17 cellular contexts compared by ENCODE assay signal in genomic region chr3:33699275-33699674, GRCh38. TPM values are rescaled to one million over a fixed set of nuclear protein-coding genes. Genes with fewer than 3 reads are reported as not detected.
DNase-seq lines count a peak whose midpoint lies in the region; ATAC-seq, FAIRE-seq and TF ChIP-seq lines count a peak whose summit lies in the region.
"Had no signal": no experiment of that assay in that cellular context is flagged by ENCODE, and none has a peak within 500 bp of the region (broad histone marks: within the 10 kb centered on the region; RNA-seq: fewer than 3 reads in every experiment).

No MANE protein-coding gene starts in this region.

- intact Hi-C loops in OCI-LY7 (cut with micrococcal nuclease; ENCODE audit: unreplicated experiment): no loop called here
- intact Hi-C loops in GM12878 (cut with micrococcal nuclease; ENCODE audit: unreplicated experiment): loop anchor here (2.0 kb wide), 1 partner anchor 16 kb away; no protein-coding TSS in a partner anchor

- H2AFZ ChIP-seq in OCI-LY7 (ENCODE audit: low read length) (no peak overlapping the region), GM12878 (ENCODE audit: control insufficient read depth, low read depth, low read length) (no peak overlapping the region)

- RAD21 ChIA-PET in GM12878 (lab: Charles Lee; ENCODE audit: unreplicated experiment): no interaction called here

- H3K27ac ChIP-seq in OCI-LY7 (ENCODE audit: low read depth, low read length, poor library complexity, severe bottlenecking) (no peak overlapping the region), GM12878 (ENCODE audit: control insufficient read depth, insufficient read depth) (no peak overlapping the region)

- BruUV-seq in OCI-LY7 (replicated peaks; lab: Mats Ljungman, UMichigan) (no TSS peak), GM12878 (replicated peaks; lab: Mats Ljungman, UMichigan) (no TSS peak)

- H3K36me3 ChIP-seq in OCI-LY7 (ENCODE audit: insufficient read depth, low read length): peaks cover 69% of the 10 kb centered on the region
- no peaks in the 10 kb centered on the region for H3K36me3 ChIP-seq in GM12878 (ENCODE audit: control insufficient read depth in 2 of 2, insufficient read depth in 2 of 2, low read length in 1 of 2)
- H3K36me3 ChIP-seq: BE2C, HAP-1 had no signal

- 52% methylated on average over 1 of the region's 1 CpG for WGBS in GM12878 (ENCODE audit: insufficient coverage, insufficient replicate concordance, low lambda C conversion rate, missing lambda C conversion rate)

- SMC1A ChIA-PET in GM12878 (lab: Charles Lee; ENCODE audit: uncharacterized antibody, unreplicated experiment): no interaction called here

- POLR2A ChIA-PET in OCI-LY7 (lab: Charles Lee) (no interaction called here), GM12878 (lab: Charles Lee) (no interaction called here)

- no peak for TF ChIP-seq EP300 in GM12878 (IDR thresholded peaks at IDR 0.05; ENCODE audit: borderline replicate concordance in 1 of 2, control insufficient read depth in 1 of 2, low read depth in 2 of 2, low read length in 2 of 2)

- H3K9me2 ChIP-seq in OCI-LY7 (ENCODE audit: insufficient read depth, low read length): no peaks in the 10 kb centered on the region

- in situ Hi-C loops in GM12878 (cut with MboI): no loop called here

- TF ChIP-seq RAD21 in GM12878 (IDR thresholded peaks at IDR 0.05; ENCODE audit: insufficient read depth, low read depth, low read length): no peak

- TF ChIP-seq CTCF in D721Med (IDR thresholded peaks at IDR 0.05; ENCODE audit: insufficient read depth, missing control alignments) (no peak), OCI-LY7 (conservative IDR thresholded peaks at IDR 0.05; ENCODE audit: low read length) (no peak), GM12878 (IDR thresholded peaks at IDR 0.05 in 2 of 3, conservative IDR thresholded peaks at IDR 0.05 in 1 of 3; ENCODE audit: control insufficient read depth in 2 of 3, extremely low read depth in 1 of 3, insufficient read depth in 1 of 3, low read depth in 3 of 3, low read length in 3 of 3) (no peak)

- peaks cover 77% of the 10 kb centered on the region for H3K79me2 ChIP-seq in OCI-LY7 (ENCODE audit: insufficient read depth, low read depth, low read length)
- H3K79me2 ChIP-seq in GM12878 (ENCODE audit: control insufficient read depth, insufficient read depth, low read length): peaks cover 6% of the 10 kb centered on the region

- H3K4me2 ChIP-seq in OCI-LY7 (ENCODE audit: low read length): no peak overlapping the region
- H3K4me2 ChIP-seq in GM12878 (ENCODE audit: control insufficient read depth, insufficient read depth): no peak overlapping the region

- H3K9ac ChIP-seq in GM12878 (ENCODE audit: control insufficient read depth, insufficient read depth, low read length): no peak overlapping the region

- no peaks in the 10 kb centered on the region for H3K4me1 ChIP-seq in OCI-LY7 (ENCODE audit: insufficient read depth, low read length, poor library complexity, severe bottlenecking)
- H3K4me1 ChIP-seq in GM12878 (ENCODE audit: control insufficient read depth, insufficient read depth, low read length): no peaks in the 10 kb centered on the region
- H3K4me1 ChIP-seq: BE2C, HAP-1 had no signal

- no peak for ATAC-seq in GM12878
- no peak for ATAC-seq in GM19035 (IDR thresholded peaks at IDR 0.05; ENCODE audit: unreplicated experiment)

- no peak for DNase-seq in D721Med (ENCODE audit: insufficient read length, low spot score)
- DNase-seq in OCI-LY7 (ENCODE audit: low spot score): peak; percentile 10
- DNase-seq in GM12878 (ENCODE audit: low read depth, low spot score): no peak
- no peak for DNase-seq in HPDE6-E6E7 (ENCODE audit: extremely low spot score)
- no peak for DNase-seq in midbrain (lab: John Stamatoyannopoulos, UW)
- DNase-seq: ACHN; BE2C; C1 segment of cervical spinal cord; CD4-positive, CD25-positive, alpha-beta regulatory T cell; CD8-positive, alpha-beta memory T cell; COR-L47; GF-D8; HFFc6 had no signal

- CTCF ChIA-PET in OCI-LY7 (lab: Charles Lee; ENCODE audit: unreplicated experiment) (no interaction called here), GM12878 (lab: Yijun Ruan, JAX) (no interaction called here)

- H4K20me1 ChIP-seq in OCI-LY7 (ENCODE audit: insufficient read depth, low read length): no peaks in the 10 kb centered on the region
- H4K20me1 ChIP-seq in GM12878 (ENCODE audit: control insufficient read depth, insufficient read depth): no peaks in the 10 kb centered on the region

- peaks cover 49% of the 10 kb centered on the region for H3K9me3 ChIP-seq in OCI-LY7 (ENCODE audit: low read length)
- H3K9me3 ChIP-seq in GM12878 (replicated peaks; ENCODE audit: control insufficient read depth, insufficient read depth, low read length): peaks cover 21% of the 10 kb centered on the region
- H3K9me3 ChIP-seq: BE2C had no signal

- H3K27me3 ChIP-seq in GM12878 (replicated peaks in 1 of 2; ENCODE audit: control insufficient read depth in 2 of 2, insufficient read depth in 2 of 2, low read length in 1 of 2): no peaks in the 10 kb centered on the region
- H3K27me3 ChIP-seq: BE2C had no signal

- FAIRE-seq in D721Med (lab: Jason Lieb, UNC) (peak; percentile 67), G401.6 (lab: Jason Lieb, UNC) (peak; percentile 69), GM12878 (lab: Jason Lieb, UNC) (no peak)
- FAIRE-seq: GM19239 had no signal

- H3K4me3 ChIP-seq in OCI-LY7 (ENCODE audit: low read depth, low read length, poor library complexity, severe bottlenecking): no peak overlapping the region
- no peak overlapping the region for H3K4me3 ChIP-seq in GM12878
- H3K4me3 ChIP-seq: HAP-1 had no signal

- TF ChIP-seq POLR2A in GM12878 (IDR thresholded peaks at IDR 0.05; ENCODE audit: low read depth, low read length): no peak

TF ChIP-seq in GM12878, 131 proteins besides CTCF, POLR2A, EP300 and RAD21:
- TF ChIP-seq CBX5 (IDR thresholded peaks at IDR 0.05; ENCODE audit: low read depth) (peak; percentile 96), NBN (IDR thresholded peaks at IDR 0.05) (no peak), SKIL (IDR thresholded peaks at IDR 0.05; ENCODE audit: low read depth, poor library complexity, severe bottlenecking) (no peak)

RNA-seq across cellular contexts. Expression of gene CLASP2, which starts 18.8 kb away (rescaled TPM):
- 99.1 and 108 TPM in 2 replicates for total RNA-seq in OCI-LY7 (2014; rRNA removed; shearing (Covaris generic))
- total RNA-seq in OCI-LY7 (2022) (95.5 and 97.3 TPM in 2 replicates), GM12878 (2014; rRNA removed) (31.8 and 35.0 TPM in 2 replicates), GM12878 (2014; rRNA removed; fragmentation: Illumina TruSeq; extraction: Trizol) (27.7 and 28.4 TPM in 2 replicates), GM12878 (2021) (31.7 and 37.6 TPM in 2 replicates)
- 192 and 229 TPM in 2 replicates for total RNA-seq in GM12878 (2013; cell fraction: nucleolus; rRNA removed)
- 8.2 TPM for polyA plus RNA-seq in GM12878 (2011; ENCODE audit: low read depth)
- polyA plus RNA-seq in GM12878 (2011; rRNA removed) (38.3 and 41.6 TPM in 2 replicates), GM12878 (2014; fragmentation: Illumina TruSeq; extraction: Trizol) (25.9 and 26.6 TPM in 2 replicates), GM12878 (2014; fragmentation: Nextera tagmentation; extraction: Ambion mirVana) (1 to 10 TPM; 4.0 to 5.3 TPM), GM12878 (2014; rRNA removed) (16.0 and 18.9 TPM in 2 replicates), GM12878 (2016; fragmentation: Nextera tagmentation; extraction: Ambion mirVana) (10 to 100 TPM; 24.0 to 29.4 TPM)
- 15.1 and 15.5 TPM in 2 replicates for polyA plus RNA-seq in GM12878 (2011; cell fraction: cytosol; rRNA removed)
- 32.9 and 38.6 TPM in 2 replicates for polyA plus RNA-seq in GM12878 (2011; cell fraction: nucleus; rRNA removed)
- 10.0 and 12.1 TPM in 2 replicates for polyA plus RNA-seq in GM12878 (2012)
- polyA minus RNA-seq in GM12878 (2011; rRNA and poly(A)+ RNA removed): 69.6 and 72.9 TPM in 2 replicates
- polyA minus RNA-seq in GM12878 (2011; cell fraction: cytosol; rRNA and poly(A)+ RNA removed): 17.4 and 21.9 TPM in 2 replicates
- 67.5 and 130 TPM in 2 replicates for polyA minus RNA-seq in GM12878 (2011; cell fraction: nucleus; rRNA and poly(A)+ RNA removed)
